ENCODE assay signal across 10 cellular contexts in genomic region chr1:94883688-94884087, GRCh38. TPM values are rescaled to one million over a fixed set of nuclear protein-coding genes. Genes with fewer than 3 reads are reported as not detected.
DNase-seq lines count a peak whose midpoint lies in the region; ATAC-seq and TF ChIP-seq lines count a peak whose summit lies in the region.
"Had no signal": no experiment of that assay in that cellular context is flagged by ENCODE, and none has a peak within 500 bp of the region (broad histone marks: within the 10 kb centered on the region; RNA-seq: fewer than 3 reads in every experiment).

No MANE protein-coding gene starts in this region.

- peak overlapping the region; percentile 70 for H3K27ac ChIP-seq in SJSA1
- peak overlapping the region; percentile 64 to 81 (median 76) for H3K27ac ChIP-seq in sigmoid colon
- H3K27ac ChIP-seq: 22Rv1 had no signal

- TF ChIP-seq POLR2A in sigmoid colon (IDR thresholded peaks at IDR 0.05), result no peak

- DNase-seq in DMS153 treated with DMSO at 0.1 percent for 48 hours (lab: John Stamatoyannopoulos, UW; ENCODE audit: unreplicated experiment) (peak; percentile 41), DMS153 (lab: John Stamatoyannopoulos, UW) (no peak), SJSA1 (ENCODE audit: low read depth in 1 of 2, low spot score in 2 of 2) (peak in 1 of 2 experiments; percentile 59), fibroblast of mammary gland (ENCODE audit: low read depth) (peak; percentile 59), sigmoid colon (no peak), NCI-H2196 treated with DMSO at 0.1 percent for 48 hours (lab: John Stamatoyannopoulos, UW; ENCODE audit: unreplicated experiment) (no peak)
- DNase-seq: naive B cell had no signal

- ATAC-seq in GM19035 (IDR thresholded peaks at IDR 0.05; ENCODE audit: unreplicated experiment) (no peak), GM19452 (IDR thresholded peaks at IDR 0.05; ENCODE audit: unreplicated experiment) (no peak)

- WGBS in sigmoid colon, 2 donors, result 33 to 68% methylated on average over 4 of the region's 4 CpGs

- no peak for TF ChIP-seq CTCF in fibroblast of mammary gland (conservative IDR thresholded peaks at IDR 0.05; ENCODE audit: control insufficient read depth, insufficient read depth, low read depth, low read length)
- TF ChIP-seq CTCF in sigmoid colon (IDR thresholded peaks at IDR 0.05), result no peak

- no peak for TF ChIP-seq EP300 in sigmoid colon (IDR thresholded peaks at IDR 0.05)

- H3K27me3 ChIP-seq in SJSA1 (replicated peaks), result no peaks in the 10 kb centered on the region
- no peaks in the 10 kb centered on the region for H3K27me3 ChIP-seq in sigmoid colon

- intact Hi-C loops in sigmoid colon (cut with DNase I), result no loop called here

- H3K4me1 ChIP-seq in SJSA1 (replicated peaks) (peaks cover 26% of the 10 kb centered on the region), sigmoid colon (peaks cover 0 to 18% (median 12%) of the 10 kb centered on the region in 4 donors)

- H3K9me3 ChIP-seq in SJSA1 (replicated peaks) (no peaks in the 10 kb centered on the region), sigmoid colon (no peaks in the 10 kb centered on the region)

- H3K36me3 ChIP-seq in SJSA1, result no peaks in the 10 kb centered on the region
- no peaks in the 10 kb centered on the region for H3K36me3 ChIP-seq in sigmoid colon

- H3K4me3 ChIP-seq in SJSA1 (no peak overlapping the region), fibroblast of mammary gland (ENCODE audit: control insufficient read depth, low read depth, low read length) (no peak overlapping the region), sigmoid colon (no peak overlapping the region)

RNA-seq across cellular contexts. Expression of gene CNN3, which starts 43.2 kb away (rescaled TPM):
- 543 and 602 TPM in 2 replicates for total RNA-seq in SJSA1 (2014; rRNA removed; shearing (Covaris generic))
- 100 to 1,000 TPM; 157 to 247 (median 170) TPM for total RNA-seq in sigmoid colon
- 10 to 100 TPM; 58.3 to 96.4 (median 80.2) TPM for polyA plus RNA-seq in sigmoid colon

Comparison
In these comparisons a context has a peak if more than half of its experiments do, and no peak if none do; other contexts are left out.
1. DNase-seq: peak in DMS153 treated with DMSO at 0.1 percent for 48 hours (single experiment) and fibroblast of mammary gland (single experiment); none in DMS153 (single experiment), sigmoid colon (single experiment) and NCI-H2196 treated with DMSO at 0.1 percent for 48 hours (single experiment).